16 cellular contexts compared by ENCODE assay signal in genomic region chr21:34797202-34797527, GRCh38.
A peak's percentile ranks its signal among the peaks of the same experiment; 100 is the strongest.
DNase-seq lines count a peak whose midpoint lies in the region; ATAC-seq, FAIRE-seq and TF ChIP-seq lines count a peak whose summit lies in the region.
"Had no signal": no experiment of that assay in that cellular context is flagged by ENCODE, and none has a peak within 500 bp of the region (broad histone marks: within the 10 kb centered on the region; RNA-seq: fewer than 3 reads in every experiment).

No MANE protein-coding gene starts in this region.

- no peaks in the 10 kb centered on the region for H3K27me3 Mint-ChIP-seq in CD4-positive, alpha-beta memory T cell
- peaks cover 0 to 2% (median 2%) of the 10 kb centered on the region in 3 donors for H3K27me3 Mint-ChIP-seq in immature natural killer cell (ENCODE audit: low read depth in 3 of 3)
- H3K27me3 Mint-ChIP-seq: activated naive CD8-positive, alpha-beta T cell treated with anti-CD3 and anti-CD28 coated beads, Interleukin-2, amount 10 ng/mL, durations not matched to agents 7 days and 5 days; B cell; T-cell had no signal

- no TSS peak for BruUV-seq in PC-9 (replicated peaks; lab: Mats Ljungman, UMichigan)

- H3K9me3 Mint-ChIP-seq in CD4-positive, alpha-beta memory T cell, result no peaks in the 10 kb centered on the region
- H3K9me3 Mint-ChIP-seq in immature natural killer cell, result no peaks in the 10 kb centered on the region
- H3K9me3 Mint-ChIP-seq: activated naive CD8-positive, alpha-beta T cell treated with anti-CD3 and anti-CD28 coated beads, Interleukin-2, amount 10 ng/mL, durations not matched to agents 7 days and 5 days; T-cell had no signal

- no peak overlapping the region for H3K27ac ChIP-seq in CD4-positive, alpha-beta memory T cell (ENCODE audit: low read depth, low read length)
- peak overlapping the region; percentile 77 for H3K27ac ChIP-seq in PC-9
- H3K27ac ChIP-seq in gastrocnemius medialis, result peak overlapping the region; percentile 78 to 88 (median 84)
- H3K27ac ChIP-seq in pancreas, result peak overlapping the region in 2 of 4 donors; percentile 60 to 67
- H3K27ac ChIP-seq in upper lobe of left lung, result peak overlapping the region in 2 of 4 donors; percentile 69 to 72
- H3K27ac ChIP-seq in uterus, result no peak overlapping the region

- no peaks in the 10 kb centered on the region for H3K4me1 ChIP-seq in CD4-positive, alpha-beta memory T cell (ENCODE audit: insufficient read depth, low read length)
- H3K4me1 ChIP-seq in PC-9 (replicated peaks; ENCODE audit: insufficient read depth), result peaks cover 47% of the 10 kb centered on the region
- H3K4me1 ChIP-seq in gastrocnemius medialis, result peaks cover 41 to 50% of the 10 kb centered on the region in 2 donors
- peaks cover 6 to 13% (median 9%) of the 10 kb centered on the region in 3 donors for H3K4me1 ChIP-seq in pancreas
- peaks cover 6 to 27% (median 16%) of the 10 kb centered on the region in 4 donors for H3K4me1 ChIP-seq in upper lobe of left lung
- H3K4me1 ChIP-seq in uterus, result peaks cover 0 to 4% of the 10 kb centered on the region in 2 donors
- H3K4me1 ChIP-seq: prostate gland had no signal

- peak overlapping the region in 4 of 7 donors; percentile 27 to 53 (median 32) for H3K27ac Mint-ChIP-seq in CD4-positive, alpha-beta memory T cell
- H3K27ac Mint-ChIP-seq in immature natural killer cell, result peak overlapping the region in 4 of 6 donors; percentile 30 to 57 (median 44)
- H3K27ac Mint-ChIP-seq: activated naive CD8-positive, alpha-beta T cell treated with anti-CD3 and anti-CD28 coated beads, Interleukin-2, amount 10 ng/mL, durations not matched to agents 7 days and 5 days; B cell had no signal

- peaks cover 61 to 77% of the 10 kb centered on the region in 2 donors for H3K36me3 Mint-ChIP-seq in CD4-positive, alpha-beta memory T cell
- H3K36me3 Mint-ChIP-seq in immature natural killer cell, result peaks cover 12 to 42% (median 21%) of the 10 kb centered on the region in 3 donors

- no peak overlapping the region for H3K4me3 ChIP-seq in CD4-positive, alpha-beta memory T cell (ENCODE audit: low read length in 2 of 2)
- H3K4me3 ChIP-seq in PC-9 (no peak overlapping the region), gastrocnemius medialis (no peak overlapping the region), pancreas (no peak overlapping the region), upper lobe of left lung (no peak overlapping the region), uterus (no peak overlapping the region)
- H3K4me3 ChIP-seq: prostate gland, thyroid gland had no signal

- H4K20me1 ChIP-seq in PC-9 (ENCODE audit: insufficient read depth), result no peaks in the 10 kb centered on the region

- in situ Hi-C loops in gastrocnemius medialis (cut with MboI; ENCODE audit: low sequenced_read_pairs in 4 of 4), result loop anchor here in 3 of 4 donors (10.0 to 25.0 kb wide), 4 partner anchors 78 to 240 kb away; partner anchors contain the start of gene RUNX1 (in 1 of the 3)

- FAIRE-seq in pancreas (lab: Jason Lieb, UNC), result no peak
- FAIRE-seq: HTR-8/SVneo had no signal

- peaks cover 43% of the 10 kb centered on the region for H3F3A ChIP-seq in PC-9 (ENCODE audit: insufficient read depth, low read depth)

- POLR2A ChIA-PET in CD4-positive, alpha-beta memory T cell (lab: Charles Lee; ENCODE audit: partially characterized antibody), result no interaction called here
- POLR2A ChIA-PET in PC-9 (lab: Charles Lee; ENCODE audit: unreplicated experiment), result no interaction called here

- H3K4me3 Mint-ChIP-seq in CD4-positive, alpha-beta memory T cell, result no peak overlapping the region
- H3K4me3 Mint-ChIP-seq in immature natural killer cell, result no peak overlapping the region
- H3K4me3 Mint-ChIP-seq: activated naive CD8-positive, alpha-beta T cell treated with anti-CD3 and anti-CD28 coated beads, Interleukin-2, amount 10 ng/mL, durations not matched to agents 7 days and 5 days; B cell; T-cell had no signal

- no peaks in the 10 kb centered on the region for H3K9me3 ChIP-seq in CD4-positive, alpha-beta memory T cell (ENCODE audit: control insufficient read depth in 1 of 2, low read length in 2 of 2)
- H3K9me3 ChIP-seq in PC-9 (ENCODE audit: insufficient read depth, low read depth) (no peaks in the 10 kb centered on the region), gastrocnemius medialis (no peaks in the 10 kb centered on the region), pancreas (no peaks in the 10 kb centered on the region), upper lobe of left lung (no peaks in the 10 kb centered on the region), uterus (no peaks in the 10 kb centered on the region)
- H3K9me3 ChIP-seq: prostate gland, thyroid gland had no signal

- no peak for TF ChIP-seq CTCF in PC-9 (conservative IDR thresholded peaks at IDR 0.05)
- TF ChIP-seq CTCF in gastrocnemius medialis (IDR thresholded peaks at IDR 0.05 in 4 of 5, conservative IDR thresholded peaks at IDR 0.05 in 1 of 5), result no peak
- TF ChIP-seq CTCF in pancreas (IDR thresholded peaks at IDR 0.05), result no peak
- no peak for TF ChIP-seq CTCF in upper lobe of left lung (IDR thresholded peaks at IDR 0.05)
- no peak for TF ChIP-seq CTCF in uterus (IDR thresholded peaks at IDR 0.05)

- H3K4me1 Mint-ChIP-seq in CD4-positive, alpha-beta memory T cell, result peaks cover 0 to 3% (median 0%) of the 10 kb centered on the region in 4 donors
- H3K4me1 Mint-ChIP-seq in immature natural killer cell, result peaks cover 23 to 26% of the 10 kb centered on the region in 2 donors

- intact Hi-C loops in CD4-positive, alpha-beta memory T cell (cut with micrococcal nuclease), result no loop called here
- intact Hi-C loops in PC-9 (cut with micrococcal nuclease; ENCODE audit: unreplicated experiment) (no loop called here), gastrocnemius medialis (cut with DNase I; ENCODE audit: low total_unique reads) (loop anchor here (5.0 to 10.0 kb wide), 3 partner anchors 105 to 608 kb away; partner anchors contain the start of gene RUNX1), pancreas (cut with DNase I) (no loop called here), uterus (cut with DNase I; ENCODE audit: low total_unique reads) (no loop called here)

- no peaks in the 10 kb centered on the region for H3K9me2 ChIP-seq in PC-9 (ENCODE audit: insufficient read depth)

- H3K4me2 ChIP-seq in PC-9, result no peak overlapping the region

- TF ChIP-seq EP300 in upper lobe of left lung (IDR thresholded peaks at IDR 0.05), result no peak

- peaks cover 73% of the 10 kb centered on the region for H3K36me3 ChIP-seq in CD4-positive, alpha-beta memory T cell (ENCODE audit: insufficient read depth, low read length)
- H3K36me3 ChIP-seq in PC-9 (ENCODE audit: low read depth) (peaks cover 45% of the 10 kb centered on the region), gastrocnemius medialis (peaks cover 0 to 24% of the 10 kb centered on the region in 2 donors), pancreas (no peaks in the 10 kb centered on the region), upper lobe of left lung (peaks cover 16 to 55% (median 22%) of the 10 kb centered on the region in 4 donors), uterus (no peaks in the 10 kb centered on the region)
- H3K36me3 ChIP-seq: prostate gland, thyroid gland had no signal

- no peaks in the 10 kb centered on the region for H3K27me3 ChIP-seq in CD4-positive, alpha-beta memory T cell (ENCODE audit: insufficient read depth, low read length)
- no peaks in the 10 kb centered on the region for H3K27me3 ChIP-seq in PC-9 (ENCODE audit: insufficient read depth, low read depth)
- no peaks in the 10 kb centered on the region for H3K27me3 ChIP-seq in gastrocnemius medialis
- H3K27me3 ChIP-seq in pancreas, result no peaks in the 10 kb centered on the region
- H3K27me3 ChIP-seq in upper lobe of left lung, result no peaks in the 10 kb centered on the region
- no peaks in the 10 kb centered on the region for H3K27me3 ChIP-seq in uterus
- H3K27me3 ChIP-seq: thyroid gland had no signal

- no peak overlapping the region for H2AFZ ChIP-seq in PC-9

- CTCF ChIA-PET in CD4-positive, alpha-beta memory T cell (lab: Charles Lee; ENCODE audit: partially characterized antibody), result no interaction called here
- CTCF ChIA-PET in PC-9 (lab: Charles Lee), result interaction anchor here (1.1 kb wide), 1 partner anchor 52 kb away, joined by 3 read pairs; no protein-coding TSS in a partner anchor

- TF ChIP-seq POLR2A in gastrocnemius medialis (IDR thresholded peaks at IDR 0.05) (no peak), upper lobe of left lung (IDR thresholded peaks at IDR 0.05) (no peak), uterus (IDR thresholded peaks at IDR 0.05) (no peak)

- H3K79me2 ChIP-seq in PC-9 (ENCODE audit: low read depth), result peaks cover 28% of the 10 kb centered on the region

- ATAC-seq in gastrocnemius medialis (no peak), pancreas (no peak), upper lobe of left lung (ENCODE audit: low FRiP score in 2 of 2) (no peak), GM18519 (IDR thresholded peaks at IDR 0.05; ENCODE audit: low FRiP score, unreplicated experiment) (no peak)
- ATAC-seq: Panc1, T-cell had no signal

- DNase-seq in CD4-positive, alpha-beta memory T cell, result no peak
- DNase-seq in PC-9 (no peak), immature natural killer cell (no peak), gastrocnemius medialis (no peak), pancreas (no peak), upper lobe of left lung (no peak), uterus (no peak)
- DNase-seq: activated naive CD8-positive, alpha-beta T cell treated with anti-CD3 and anti-CD28 coated beads, Interleukin-2, amount 10 ng/mL, durations not matched to agents 7 days and 5 days; DMS79; T-cell had no signal

Comparison
In these comparisons a context has a peak if more than half of its experiments do, and no peak if none do; other contexts are left out.
1. H3K27ac ChIP-seq: peak in PC-9 (single experiment) and gastrocnemius medialis (4 of 4); none in CD4-positive, alpha-beta memory T cell (single experiment) and uterus (0 of 2).